Comparison of ENCODE assay signal across 1 cellular context in the genomic region with DNA sequence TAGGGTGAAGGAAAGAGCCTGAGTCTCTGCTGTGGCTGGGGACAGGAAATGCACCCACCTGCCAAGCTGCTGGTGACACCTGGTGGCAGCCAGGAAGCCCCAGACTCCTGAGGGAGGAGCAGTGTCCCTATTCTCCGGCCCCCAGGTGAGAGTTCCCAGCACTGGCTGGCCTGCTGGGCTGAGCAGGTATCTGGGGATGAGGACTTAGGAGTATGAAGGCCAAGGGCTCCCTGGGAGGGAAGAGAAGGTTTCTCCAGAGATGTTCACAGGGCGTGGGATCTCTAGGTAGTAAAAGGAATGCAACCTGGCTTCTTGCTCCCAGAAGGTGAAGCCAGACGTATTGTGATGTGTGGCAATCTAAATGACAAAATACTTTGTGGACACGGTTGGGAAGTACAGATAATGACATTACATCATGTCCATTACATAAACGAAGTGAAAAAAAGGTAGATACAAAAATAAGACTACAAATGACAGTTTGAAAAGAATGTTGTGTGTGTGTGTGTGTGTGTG.
A peak's percentile ranks its signal among the peaks of the same experiment; 100 is the strongest.
TF ChIP-seq lines count a peak whose summit lies in the region.

No MANE protein-coding gene starts in this region.

TF ChIP-seq in HepG2, 621 proteins besides CTCF, POLR2A, EP300 and RAD21 (continued from another document and continues in another):
- TF ChIP-seq, protein P1, sequence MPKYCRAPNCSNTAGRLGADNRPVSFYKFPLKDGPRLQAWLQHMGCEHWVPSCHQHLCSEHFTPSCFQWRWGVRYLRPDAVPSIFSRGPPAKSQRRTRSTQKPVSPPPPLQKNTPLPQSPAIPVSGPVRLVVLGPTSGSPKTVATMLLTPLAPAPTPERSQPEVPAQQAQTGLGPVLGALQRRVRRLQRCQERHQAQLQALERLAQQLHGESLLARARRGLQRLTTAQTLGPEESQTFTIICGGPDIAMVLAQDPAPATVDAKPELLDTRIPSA (CRISPR knock-in tag; IDR thresholded peaks at IDR 0.05; ENCODE audit: borderline replicate concordance), result no peak
- TF ChIP-seq ZNF639 (CRISPR knock-in tag; conservative IDR thresholded peaks at IDR 0.05) (no peak), GATA4 (IDR thresholded peaks at IDR 0.05; ENCODE audit: borderline replicate concordance, low read depth) (no peak), ZNF850 (CRISPR knock-in tag; conservative IDR thresholded peaks at IDR 0.05) (no peak), CEBPB (IDR thresholded peaks at IDR 0.05; ENCODE audit: borderline replicate concordance, low read depth, low read length) (0 out of 2 replicates have a peak, but pooled peaks have one; percentile 33), ZGPAT (CRISPR knock-in tag; IDR thresholded peaks at IDR 0.05) (no peak), SALL2 (CRISPR knock-in tag; IDR thresholded peaks at IDR 0.05) (0 out of 2 replicates have a peak, but pooled peaks have one; percentile 41), ZNF781 (CRISPR knock-in tag; IDR thresholded peaks at IDR 0.05; ENCODE audit: borderline replicate concordance, not compliant biosample characterization) (no peak), TFAP4 (IDR thresholded peaks at IDR 0.05; ENCODE audit: borderline replicate concordance, low read depth) (no peak), ZBTB42 (CRISPR knock-in tag; IDR thresholded peaks at IDR 0.05) (no peak), HOXA9 (CRISPR knock-in tag; IDR thresholded peaks at IDR 0.05; ENCODE audit: borderline replicate concordance) (no peak), HNF4G (IDR thresholded peaks at IDR 0.05; ENCODE audit: borderline replicate concordance, low read depth, low read length) (no peak), HNF4G (CRISPR knock-in tag; IDR thresholded peaks at IDR 0.05; ENCODE audit: borderline replicate concordance, low read depth) (no peak), ZFX (CRISPR knock-in tag; IDR thresholded peaks at IDR 0.05; ENCODE audit: low read depth) (0 out of 2 replicates have a peak, but pooled peaks have one; percentile 23), ZNF224 (CRISPR knock-in tag; IDR thresholded peaks at IDR 0.05) (no peak), SIX1 (CRISPR knock-in tag; IDR thresholded peaks at IDR 0.05; ENCODE audit: borderline replicate concordance) (no peak), ZNF264 (CRISPR knock-in tag; IDR thresholded peaks at IDR 0.05) (no peak), GTF2F1 (IDR thresholded peaks at IDR 0.05; ENCODE audit: low read length) (no peak), FOXO1 (CRISPR knock-in tag; IDR thresholded peaks at IDR 0.05) (0 out of 2 replicates have a peak, but pooled peaks have one; percentile 32), KAT7 (CRISPR knock-in tag; IDR thresholded peaks at IDR 0.05; ENCODE audit: borderline replicate concordance) (no peak), EEA1 (CRISPR knock-in tag; IDR thresholded peaks at IDR 0.05; ENCODE audit: borderline replicate concordance) (no peak), POGZ (CRISPR knock-in tag; IDR thresholded peaks at IDR 0.05) (no peak), KDM3A (CRISPR knock-in tag; IDR thresholded peaks at IDR 0.05; ENCODE audit: low read depth) (no peak), NKX3-1 (CRISPR knock-in tag; IDR thresholded peaks at IDR 0.05) (no peak), THYN1 (CRISPR knock-in tag; IDR thresholded peaks at IDR 0.05; ENCODE audit: borderline replicate concordance, low read depth) (no peak), ZEB1 (IDR thresholded peaks at IDR 0.05; ENCODE audit: insufficient replicate concordance, low read depth) (peak; percentile 75), ZKSCAN1 (IDR thresholded peaks at IDR 0.05; ENCODE audit: low read length) (no peak), ZNF652 (CRISPR knock-in tag; IDR thresholded peaks at IDR 0.05; ENCODE audit: borderline replicate concordance, low read depth) (no peak), ZNF775 (CRISPR knock-in tag; IDR thresholded peaks at IDR 0.05; ENCODE audit: borderline replicate concordance) (no peak), ZNF3 (CRISPR knock-in tag; IDR thresholded peaks at IDR 0.05) (no peak), SNAPC2 (CRISPR knock-in tag; IDR thresholded peaks at IDR 0.05) (no peak), ESRRA (CRISPR knock-in tag; IDR thresholded peaks at IDR 0.05; ENCODE audit: low read depth) (no peak), HHEX (CRISPR knock-in tag; IDR thresholded peaks at IDR 0.05) (no peak), MXD1 (CRISPR knock-in tag; IDR thresholded peaks at IDR 0.05) (no peak), SKI (IDR thresholded peaks at IDR 0.05; ENCODE audit: partially characterized antibody) (no peak), HINFP (CRISPR knock-in tag; IDR thresholded peaks at IDR 0.05; ENCODE audit: low read depth) (no peak), ZNF614 (CRISPR knock-in tag; IDR thresholded peaks at IDR 0.05; ENCODE audit: borderline replicate concordance) (no peak), BATF2 (CRISPR knock-in tag; IDR thresholded peaks at IDR 0.05) (no peak), ZSCAN20 (CRISPR knock-in tag; IDR thresholded peaks at IDR 0.05; ENCODE audit: borderline replicate concordance) (no peak), NFYC (CRISPR knock-in tag; IDR thresholded peaks at IDR 0.05) (no peak), ZNF558 (CRISPR knock-in tag; IDR thresholded peaks at IDR 0.05; ENCODE audit: borderline replicate concordance) (no peak), CREM (IDR thresholded peaks at IDR 0.05) (no peak), CREM (CRISPR knock-in tag; IDR thresholded peaks at IDR 0.05) (no peak), ZMYM2 (CRISPR knock-in tag; IDR thresholded peaks at IDR 0.05) (no peak), ZNF556 (CRISPR knock-in tag; IDR thresholded peaks at IDR 0.05; ENCODE audit: borderline replicate concordance) (no peak), HMGXB4 (CRISPR knock-in tag; IDR thresholded peaks at IDR 0.05; ENCODE audit: borderline replicate concordance in 1 of 2, low read depth in 1 of 2) (0 out of 4 replicates have a peak, but pooled peaks of 1 of the 2 experiments have one; percentile 59), FOXK1 (CRISPR knock-in tag; IDR thresholded peaks at IDR 0.05; ENCODE audit: borderline replicate concordance, low read depth) (no peak), SP5 (CRISPR knock-in tag; IDR thresholded peaks at IDR 0.05; ENCODE audit: borderline replicate concordance, low read depth) (0 out of 2 replicates have a peak, but pooled peaks have one; percentile 23)
- TF ChIP-seq, protein P2, sequence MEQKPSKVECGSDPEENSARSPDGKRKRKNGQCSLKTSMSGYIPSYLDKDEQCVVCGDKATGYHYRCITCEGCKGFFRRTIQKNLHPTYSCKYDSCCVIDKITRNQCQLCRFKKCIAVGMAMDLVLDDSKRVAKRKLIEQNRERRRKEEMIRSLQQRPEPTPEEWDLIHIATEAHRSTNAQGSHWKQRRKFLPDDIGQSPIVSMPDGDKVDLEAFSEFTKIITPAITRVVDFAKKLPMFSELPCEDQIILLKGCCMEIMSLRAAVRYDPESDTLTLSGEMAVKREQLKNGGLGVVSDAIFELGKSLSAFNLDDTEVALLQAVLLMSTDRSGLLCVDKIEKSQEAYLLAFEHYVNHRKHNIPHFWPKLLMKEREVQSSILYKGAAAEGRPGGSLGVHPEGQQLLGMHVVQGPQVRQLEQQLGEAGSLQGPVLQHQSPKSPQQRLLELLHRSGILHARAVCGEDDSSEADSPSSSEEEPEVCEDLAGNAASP (CRISPR knock-in tag; IDR thresholded peaks at IDR 0.05; ENCODE audit: borderline replicate concordance), result no peak
- TF ChIP-seq, protein P3, sequence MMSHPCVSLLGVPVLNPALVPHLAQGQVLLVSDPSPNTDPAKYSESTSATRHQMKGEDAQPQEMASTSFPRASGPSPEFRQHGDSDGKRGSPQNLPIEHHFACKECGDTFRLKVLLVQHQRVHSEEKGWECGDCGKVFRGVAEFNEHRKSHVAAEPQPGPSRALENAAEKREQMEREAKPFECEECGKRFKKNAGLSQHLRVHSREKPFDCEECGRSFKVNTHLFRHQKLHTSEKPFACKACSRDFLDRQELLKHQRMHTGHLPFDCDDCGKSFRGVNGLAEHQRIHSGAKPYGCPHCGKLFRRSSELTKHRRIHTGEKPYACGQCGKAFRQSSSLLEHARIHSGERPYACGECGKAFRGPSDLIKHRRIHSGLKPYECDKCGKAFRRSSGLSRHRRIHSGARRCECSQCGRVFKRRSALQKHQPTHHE (CRISPR knock-in tag; IDR thresholded peaks at IDR 0.05; ENCODE audit: borderline replicate concordance), result no peak
- TF ChIP-seq, protein P4, sequence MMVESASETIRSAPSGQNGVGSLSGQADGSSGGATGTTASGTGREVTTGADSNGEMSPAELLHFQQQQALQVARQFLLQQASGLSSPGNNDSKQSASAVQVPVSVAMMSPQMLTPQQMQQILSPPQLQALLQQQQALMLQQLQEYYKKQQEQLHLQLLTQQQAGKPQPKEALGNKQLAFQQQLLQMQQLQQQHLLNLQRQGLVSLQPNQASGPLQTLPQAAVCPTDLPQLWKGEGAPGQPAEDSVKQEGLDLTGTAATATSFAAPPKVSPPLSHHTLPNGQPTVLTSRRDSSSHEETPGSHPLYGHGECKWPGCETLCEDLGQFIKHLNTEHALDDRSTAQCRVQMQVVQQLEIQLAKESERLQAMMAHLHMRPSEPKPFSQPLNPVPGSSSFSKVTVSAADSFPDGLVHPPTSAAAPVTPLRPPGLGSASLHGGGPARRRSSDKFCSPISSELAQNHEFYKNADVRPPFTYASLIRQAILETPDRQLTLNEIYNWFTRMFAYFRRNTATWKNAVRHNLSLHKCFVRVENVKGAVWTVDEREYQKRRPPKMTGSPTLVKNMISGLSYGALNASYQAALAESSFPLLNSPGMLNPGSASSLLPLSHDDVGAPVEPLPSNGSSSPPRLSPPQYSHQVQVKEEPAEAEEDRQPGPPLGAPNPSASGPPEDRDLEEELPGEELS (CRISPR knock-in tag; IDR thresholded peaks at IDR 0.05), result no peak
- TF ChIP-seq, protein P5, sequence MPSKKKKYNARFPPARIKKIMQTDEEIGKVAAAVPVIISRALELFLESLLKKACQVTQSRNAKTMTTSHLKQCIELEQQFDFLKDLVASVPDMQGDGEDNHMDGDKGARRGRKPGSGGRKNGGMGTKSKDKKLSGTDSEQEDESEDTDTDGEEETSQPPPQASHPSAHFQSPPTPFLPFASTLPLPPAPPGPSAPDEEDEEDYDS (CRISPR knock-in tag; IDR thresholded peaks at IDR 0.05), result no peak
